17 cellular contexts compared by ENCODE assay signal in genomic region chr4:87370071-87370470, GRCh38. TPM values are rescaled to one million over a fixed set of nuclear protein-coding genes. Genes with fewer than 3 reads are reported as not detected.
DNase-seq lines count a peak whose midpoint lies in the region; ATAC-seq and TF ChIP-seq lines count a peak whose summit lies in the region.
"Had no signal": no experiment of that assay in that cellular context is flagged by ENCODE, and none has a peak within 500 bp of the region (broad histone marks: within the 10 kb centered on the region; RNA-seq: fewer than 3 reads in every experiment).

No MANE protein-coding gene starts in this region.

- 65 to 85% methylated on average over 2 of the region's 2 CpGs for WGBS in heart right ventricle, 2 donors

- intact Hi-C loops in heart right ventricle (cut with DNase I): loop anchor here in 4 of 10 donors (10.0 kb wide), 2 partner anchors 305 to 475 kb away; no protein-coding TSS in a partner anchor
- intact Hi-C loops in left ventricle myocardium superior (cut with micrococcal nuclease): no loop called here

- DNase-seq in heart right ventricle: no peak
- DNase-seq in left ventricle myocardium superior: no peak
- DNase-seq in dermis blood vessel endothelial cell: peak; percentile 62
- DNase-seq in lung microvascular endothelial cell (ENCODE audit: low read depth in 2 of 2): peak; percentile 70 to 85
- DNase-seq in LoVo (ENCODE audit: low spot score): no peak
- DNase-seq: Caco-2; CD4-positive, alpha-beta T cell; HFFc6 had no signal

- TF ChIP-seq CTCF in heart right ventricle (IDR thresholded peaks at IDR 0.05): no peak

- peaks cover 0 to 96% (median 12%) of the 10 kb centered on the region in 9 donors for H3K36me3 ChIP-seq in heart right ventricle

- no peak overlapping the region for H3K4me3 ChIP-seq in heart right ventricle
- H3K4me3 ChIP-seq: GM23338 had no signal

- peaks cover 0 to 18% (median 0%) of the 10 kb centered on the region in 9 donors for H3K4me1 ChIP-seq in heart right ventricle

- H3K27me3 ChIP-seq in heart right ventricle: no peaks in the 10 kb centered on the region

- no peak for ATAC-seq in heart right ventricle
- no peak for ATAC-seq in left ventricle myocardium superior
- ATAC-seq in GM18909 (IDR thresholded peaks at IDR 0.05; ENCODE audit: poor library complexity, unreplicated experiment): no peak
- ATAC-seq in GM19351 (IDR thresholded peaks at IDR 0.05; ENCODE audit: unreplicated experiment): no peak
- ATAC-seq: GM23338, HCT116 had no signal

- no peaks in the 10 kb centered on the region for H3K9me3 ChIP-seq in heart right ventricle
- H3K9me3 ChIP-seq: Caco-2 had no signal

- peak overlapping the region in 7 of 10 donors; percentile 3 to 73 (median 39) for H3K27ac ChIP-seq in heart right ventricle
- H3K27ac ChIP-seq: C4-2B, HL-60 had no signal

RNA-seq across cellular contexts. Expression of gene HSD17B11, which starts 20.9 kb away (rescaled TPM):
- total RNA-seq in heart right ventricle (10 to 100 TPM in 6 of 10 donors, 1 to 10 TPM in 4; 4.6 to 24.1 (median 11.9) TPM), left ventricle myocardium superior (13.5 TPM), dermis blood vessel endothelial cell (48.0 and 71.5 TPM in 2 replicates), lung microvascular endothelial cell (31.2 and 35.5 TPM in 2 replicates)
- polyA plus RNA-seq in heart right ventricle: 10 to 100 TPM; 24.1 to 25.4 TPM

RNA-seq across cellular contexts. Expression of gene HSD17B13, which starts 47.4 kb away (rescaled TPM):
- total RNA-seq in heart right ventricle: under 1 TPM in 7 of 10 donors, not detected in 3; 0.13 to 0.83 (median 0.36) TPM
- under 1 TPM; 0.10 to 0.44 TPM for polyA plus RNA-seq in heart right ventricle
- 0.15 TPM for total RNA-seq in left ventricle myocardium superior
- not detected in 2 replicates for total RNA-seq in dermis blood vessel endothelial cell
- under 0.01 TPM in 2 replicates for total RNA-seq in lung microvascular endothelial cell
- total RNA-seq: A172, GM23338, HFFc6, HT1080 had no signal
- polyA plus RNA-seq: BJ had no signal

RNA-seq across cellular contexts. Expression of gene NUDT9, which starts 52.3 kb away (rescaled TPM):
- total RNA-seq in heart right ventricle (10 to 100 TPM; 24.1 to 33.0 (median 27.7) TPM), left ventricle myocardium superior (31.1 TPM), dermis blood vessel endothelial cell (20.4 and 21.6 TPM in 2 replicates), lung microvascular endothelial cell (10.9 and 14.1 TPM in 2 replicates)
- 10 to 100 TPM; 48.4 to 56.0 TPM for polyA plus RNA-seq in heart right ventricle

Comparison
In these comparisons a context has a peak if more than half of its experiments do, and no peak if none do; other contexts are left out.
1. DNase-seq: peak in dermis blood vessel endothelial cell (single experiment) and lung microvascular endothelial cell (2 of 2); none in heart right ventricle (0 of 2), left ventricle myocardium superior (single experiment) and LoVo (single experiment).